9 cellular contexts compared by ENCODE assay signal in the genomic region with DNA sequence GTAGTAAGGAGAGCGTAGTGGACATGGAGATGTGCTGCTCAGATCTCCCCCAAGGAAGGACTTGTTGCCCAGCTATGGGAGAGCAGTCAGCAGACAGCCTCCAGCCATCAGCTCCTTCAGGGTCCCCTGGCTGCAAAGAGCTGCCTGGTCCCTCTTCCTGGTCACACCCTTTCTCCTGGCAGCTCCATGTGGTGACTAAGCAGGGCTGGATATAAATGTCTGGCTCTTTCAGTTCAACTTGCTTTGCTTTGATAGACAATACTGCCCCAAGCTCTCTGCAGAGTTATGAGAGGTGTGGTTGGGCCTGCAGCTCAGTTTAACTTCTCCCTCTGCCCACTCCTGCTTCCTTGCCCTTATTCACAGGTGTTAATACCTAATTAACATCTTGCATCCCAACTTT.
DNase-seq lines count a peak whose midpoint lies in the region; ATAC-seq and TF ChIP-seq lines count a peak whose summit lies in the region.
"Had no signal": no experiment of that assay in that cellular context is flagged by ENCODE, and none has a peak within 500 bp of the region (broad histone marks: within the 10 kb centered on the region; RNA-seq: fewer than 3 reads in every experiment).

No MANE protein-coding gene starts in this region.

- H3K27ac ChIP-seq in right atrium auricular region (peak overlapping the region; percentile 43 to 70), suprapubic skin (peak overlapping the region; percentile 39)

- H3K27me3 ChIP-seq in right atrium auricular region (no peaks in the 10 kb centered on the region), suprapubic skin (no peaks in the 10 kb centered on the region)

- no peaks in the 10 kb centered on the region for H3K9me3 Mint-ChIP-seq in activated naive CD8-positive, alpha-beta T cell (ENCODE audit: low read depth)
- peaks cover 3 to 10% of the 10 kb centered on the region in 2 donors for H3K9me3 Mint-ChIP-seq in stimulated activated naive CD8-positive, alpha-beta T cell treated with anti-CD3 and anti-CD28 coated beads, Interleukin-15, amount 100 ng/mL, for 72 hours

- no peak overlapping the region for H3K4me3 ChIP-seq in right atrium auricular region
- H3K4me3 ChIP-seq in suprapubic skin = no peak overlapping the region

- H3K9me3 ChIP-seq in right atrium auricular region (no peaks in the 10 kb centered on the region), suprapubic skin (no peaks in the 10 kb centered on the region)

- TF ChIP-seq POLR2A in suprapubic skin (IDR thresholded peaks at IDR 0.05) = no peak

- TF ChIP-seq CTCF in right atrium auricular region (IDR thresholded peaks at IDR 0.05) (peak in 1 of 2 donors; percentile 48), suprapubic skin (IDR thresholded peaks at IDR 0.05) (no peak)

- H3K4me1 ChIP-seq in right atrium auricular region = peaks cover 0 to 34% of the 10 kb centered on the region in 2 donors
- H3K4me1 ChIP-seq in suprapubic skin = peaks cover 52% of the 10 kb centered on the region

- H3K4me1 Mint-ChIP-seq in activated naive CD8-positive, alpha-beta T cell (ENCODE audit: low read depth) = peaks cover 85% of the 10 kb centered on the region
- H3K4me1 Mint-ChIP-seq in stimulated activated naive CD8-positive, alpha-beta T cell treated with anti-CD3 and anti-CD28 coated beads, Interleukin-15, amount 100 ng/mL, for 72 hours = peaks cover 83% of the 10 kb centered on the region

- TF ChIP-seq EP300 in suprapubic skin (IDR thresholded peaks at IDR 0.05) = no peak

- H3K27ac Mint-ChIP-seq in activated naive CD8-positive, alpha-beta T cell = peak overlapping the region; percentile 100
- peak overlapping the region in 1 of 2 donors; percentile 92 for H3K27ac Mint-ChIP-seq in stimulated activated naive CD8-positive, alpha-beta T cell treated with anti-CD3 and anti-CD28 coated beads, Interleukin-15, amount 100 ng/mL, for 72 hours

- DNase-seq in HPDE6-E6E7 (ENCODE audit: extremely low spot score) (peak; percentile 59), right atrium auricular region (ENCODE audit: low spot score) (peak; percentile 86), suprapubic skin (ENCODE audit: low spot score in 2 of 2) (no peak)
- DNase-seq in stimulated activated CD8-positive, alpha-beta memory T cell treated with anti-CD3 and anti-CD28 coated beads, Interleukin-4, amount 100 ng/mL, for 48 hours = no peak
- DNase-seq in stimulated activated naive CD8-positive, alpha-beta T cell treated with anti-CD3 and anti-CD28 coated beads, Interleukin-15, amount 100 ng/mL, for 72 hours = no peak
- DNase-seq: NCI-H2081 treated with DMSO at 0.1 percent for 48 hours had no signal

- no peaks in the 10 kb centered on the region for H3K27me3 Mint-ChIP-seq in activated naive CD8-positive, alpha-beta T cell
- H3K27me3 Mint-ChIP-seq in stimulated activated naive CD8-positive, alpha-beta T cell treated with anti-CD3 and anti-CD28 coated beads, Interleukin-15, amount 100 ng/mL, for 72 hours = no peaks in the 10 kb centered on the region

- H3K36me3 ChIP-seq in right atrium auricular region (no peaks in the 10 kb centered on the region), suprapubic skin (no peaks in the 10 kb centered on the region)

- H3K36me3 Mint-ChIP-seq in activated naive CD8-positive, alpha-beta T cell = peaks cover 20% of the 10 kb centered on the region

- no peak for ATAC-seq in stimulated activated naive CD8-positive, alpha-beta T cell treated with anti-CD3 and anti-CD28 coated beads, Interleukin-15, amount 100 ng/mL, for 72 hours
- ATAC-seq in HG03342 (IDR thresholded peaks at IDR 0.05; ENCODE audit: unreplicated experiment) = no peak

- 77% methylated on average over 1 of the region's 1 CpG for WGBS in suprapubic skin

- peak overlapping the region; percentile 78 for H3K4me3 Mint-ChIP-seq in activated naive CD8-positive, alpha-beta T cell
- peak overlapping the region in 1 of 2 donors; percentile 66 for H3K4me3 Mint-ChIP-seq in stimulated activated naive CD8-positive, alpha-beta T cell treated with anti-CD3 and anti-CD28 coated beads, Interleukin-15, amount 100 ng/mL, for 72 hours
- H3K4me3 Mint-ChIP-seq: neural crest cell had no signal

Comparison
In these comparisons a context has a peak if more than half of its experiments do, and no peak if none do; other contexts are left out.
1. DNase-seq: peak in HPDE6-E6E7 (single experiment) and right atrium auricular region (single experiment); none in suprapubic skin (0 of 2), stimulated activated CD8-positive, alpha-beta memory T cell treated with anti-CD3 and anti-CD28 coated beads, Interleukin-4, amount 100 ng/mL, for 48 hours (single experiment) and stimulated activated naive CD8-positive, alpha-beta T cell treated with anti-CD3 and anti-CD28 coated beads, Interleukin-15, amount 100 ng/mL, for 72 hours (0 of 2).